ENCODE assay signal across 3 cellular contexts in the genomic region with DNA sequence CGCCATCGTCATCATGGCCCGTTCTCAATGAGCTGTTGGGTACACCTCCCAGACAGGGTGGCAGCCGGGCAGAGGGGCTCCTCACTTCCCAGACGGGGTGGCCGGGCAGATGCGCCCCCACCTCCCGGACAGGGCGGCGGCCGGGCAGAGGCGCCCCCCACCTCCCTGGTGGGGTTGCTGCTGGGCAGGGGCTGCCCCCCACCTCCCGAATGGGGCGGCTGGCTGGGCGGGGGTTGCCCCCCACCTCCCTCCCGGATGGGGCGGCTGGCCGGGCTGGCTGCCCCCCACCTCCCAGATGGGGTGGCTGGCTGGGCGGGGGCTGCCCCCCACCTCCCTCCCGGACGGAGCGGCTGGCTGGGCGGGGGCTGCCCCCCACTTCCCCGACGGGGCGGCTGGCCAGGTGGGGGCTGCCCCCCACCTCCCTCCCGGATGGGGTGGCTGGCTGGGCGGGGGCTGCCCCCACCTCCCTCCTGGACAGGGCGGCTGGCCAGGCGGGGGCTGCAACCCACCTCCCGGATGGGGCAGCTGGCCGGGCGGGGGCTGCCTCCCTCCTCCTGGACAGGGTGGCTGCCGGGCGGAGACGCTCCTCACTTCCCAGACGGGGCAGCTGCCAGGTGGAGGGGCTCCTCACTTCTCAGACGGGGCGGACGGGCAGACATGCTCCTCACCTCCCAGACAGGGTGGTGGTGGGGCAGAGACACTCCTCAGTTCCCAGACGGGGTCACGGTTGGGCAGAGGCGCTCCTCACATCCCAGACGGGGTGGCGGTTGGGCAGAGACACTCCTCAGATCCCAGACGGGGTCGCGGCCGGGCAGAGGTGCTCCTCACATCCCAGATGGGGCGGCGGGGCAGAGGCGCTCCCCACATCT.
DNase-seq lines count a peak whose midpoint lies in the region; ATAC-seq, FAIRE-seq and TF ChIP-seq lines count a peak whose summit lies in the region.
"Not testable (repeated sequence)": the region's sequence is repeated elsewhere in the genome, so short reads cannot be mapped to it uniquely, and the experiment has no call there.

No MANE protein-coding gene starts in this region.

- peak; percentile 63 for ATAC-seq in stimulated activated naive CD8-positive, alpha-beta T cell treated with anti-CD3 and anti-CD28 coated beads, Interleukin-15, amount 100 ng/mL, for 72 hours

- H3K9ac ChIP-seq in kidney (ENCODE audit: low read length in 2 of 2): not testable (repeated sequence)

- peaks cover 22% of the 10 kb centered on the region for H3K9me3 Mint-ChIP-seq in chondrocyte (ENCODE audit: low read depth)
- not testable (repeated sequence) for H3K9me3 Mint-ChIP-seq in stimulated activated naive CD8-positive, alpha-beta T cell treated with anti-CD3 and anti-CD28 coated beads, Interleukin-15, amount 100 ng/mL, for 72 hours

- not testable (repeated sequence) for H3K36me3 ChIP-seq in kidney (ENCODE audit: control insufficient read depth in 1 of 2, insufficient read depth in 2 of 2, low read length in 2 of 2)

- not testable (repeated sequence) for H3K27ac Mint-ChIP-seq in chondrocyte (ENCODE audit: unreplicated experiment); stimulated activated naive CD8-positive, alpha-beta T cell treated with anti-CD3 and anti-CD28 coated beads, Interleukin-15, amount 100 ng/mL, for 72 hours

- not testable (repeated sequence) for H3K4me3 ChIP-seq in kidney (ENCODE audit: low read length in 2 of 2)

- peak; percentile 71 for DNase-seq in chondrocyte (ENCODE audit: low spot score)
- peak; percentile 49 for DNase-seq in kidney
- not testable (repeated sequence) for DNase-seq in stimulated activated naive CD8-positive, alpha-beta T cell treated with anti-CD3 and anti-CD28 coated beads, Interleukin-15, amount 100 ng/mL, for 72 hours

- not testable (repeated sequence) for H3K9me3 ChIP-seq in kidney (ENCODE audit: control insufficient read depth in 1 of 2, low read length in 2 of 2)

- not testable (repeated sequence) for H3K36me3 Mint-ChIP-seq in chondrocyte (ENCODE audit: low read depth)

- not testable (repeated sequence) for FAIRE-seq in kidney (lab: Jason Lieb, UNC)

- TF ChIP-seq CTCF in chondrocyte (IDR thresholded peaks at IDR 0.05); kidney (IDR thresholded peaks at IDR 0.05; ENCODE audit: borderline replicate concordance, extremely low read depth, insufficient read depth): not testable (repeated sequence)

- not testable (repeated sequence) for H3K4me1 Mint-ChIP-seq in chondrocyte (ENCODE audit: low read depth); stimulated activated naive CD8-positive, alpha-beta T cell treated with anti-CD3 and anti-CD28 coated beads, Interleukin-15, amount 100 ng/mL, for 72 hours

- H3K4me3 Mint-ChIP-seq in chondrocyte (ENCODE audit: unreplicated experiment); stimulated activated naive CD8-positive, alpha-beta T cell treated with anti-CD3 and anti-CD28 coated beads, Interleukin-15, amount 100 ng/mL, for 72 hours: not testable (repeated sequence)

- intact Hi-C loops in kidney (cut with DNase I): not testable (repeated sequence)

- not testable (repeated sequence) for H3K27ac ChIP-seq in kidney (ENCODE audit: low read depth in 2 of 2, low read length in 2 of 2)

- not testable (repeated sequence) for H3K27me3 Mint-ChIP-seq in chondrocyte (ENCODE audit: low read depth); stimulated activated naive CD8-positive, alpha-beta T cell treated with anti-CD3 and anti-CD28 coated beads, Interleukin-15, amount 100 ng/mL, for 72 hours

- not testable (repeated sequence) for H3K4me1 ChIP-seq in kidney (ENCODE audit: control insufficient read depth in 1 of 2, insufficient read depth in 1 of 2, low read depth in 1 of 2, low read length in 2 of 2)
